Comparison of ENCODE assay signal across 9 cellular contexts in the genomic region with DNA sequence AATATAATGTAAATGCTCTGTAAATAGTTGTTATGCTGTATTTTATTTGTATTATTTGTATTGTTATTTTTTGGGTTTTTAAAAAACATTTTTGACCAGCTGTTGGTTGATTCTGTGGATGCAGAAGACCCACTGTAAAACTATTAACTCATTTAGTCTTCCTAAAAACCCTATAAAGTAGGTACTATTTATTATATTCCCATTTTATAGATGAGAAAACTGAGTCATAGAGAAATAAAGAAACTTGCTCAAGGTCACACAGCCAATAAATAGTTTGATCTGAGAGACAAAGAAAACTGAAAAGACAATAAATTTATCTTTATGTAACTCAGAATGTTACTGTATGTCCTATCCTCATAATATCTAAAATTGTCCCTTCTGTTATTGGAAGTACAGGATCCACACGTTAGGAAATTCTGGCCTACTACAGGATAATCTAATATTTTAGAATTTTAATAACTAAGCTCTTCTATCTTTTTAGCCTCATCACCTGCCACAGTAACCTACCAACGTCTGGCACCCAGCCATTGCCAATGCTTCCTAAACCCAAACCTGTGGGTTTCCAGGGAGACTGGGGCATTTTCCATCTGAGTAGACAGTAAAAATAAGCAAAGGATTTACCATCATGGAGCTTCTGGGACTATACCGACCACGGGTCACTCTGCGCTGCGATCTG. TPM values are rescaled to one million over a fixed set of nuclear protein-coding genes. Genes with fewer than 3 reads are reported as not detected.
DNase-seq lines count a peak whose midpoint lies in the region; ATAC-seq, FAIRE-seq and TF ChIP-seq lines count a peak whose summit lies in the region.
"Had no signal": no experiment of that assay in that cellular context is flagged by ENCODE, and none has a peak within 500 bp of the region (broad histone marks: within the 10 kb centered on the region; RNA-seq: fewer than 3 reads in every experiment).

No MANE protein-coding gene starts in this region.

- no peaks in the 10 kb centered on the region for H3K36me3 Mint-ChIP-seq in neural progenitor cell

- peak overlapping the region; percentile 88 for H3K4me3 Mint-ChIP-seq in neural progenitor cell

- peak overlapping the region; percentile 96 for H3K4me2 ChIP-seq in neural progenitor cell

- no peak overlapping the region for H3K9ac ChIP-seq in neural progenitor cell

- TF ChIP-seq CTCF in dorsolateral prefrontal cortex (IDR thresholded peaks at IDR 0.05 in 54 of 56, conservative IDR thresholded peaks at IDR 0.05 in 2 of 56; ENCODE audit: low read depth in 1 of 56, partially characterized antibody in 56 of 56): no peak
- TF ChIP-seq CTCF in neural progenitor cell (IDR thresholded peaks at IDR 0.05): no peak

- H3K4me3 ChIP-seq in dorsolateral prefrontal cortex (peak overlapping the region in 55 of 59 donors; percentile 28 to 77 (median 68)), neural progenitor cell (peak overlapping the region; percentile 77)
- H3K4me3 ChIP-seq: SJSA1 had no signal

- H3K27ac Mint-ChIP-seq in neural progenitor cell: peak overlapping the region; percentile 42

- DNase-seq in EL (peak; percentile 1), M059J (ENCODE audit: low read depth) (peak; percentile 56), dorsolateral prefrontal cortex (peak in 1 of 10 donors; percentile 56), neural progenitor cell (ENCODE audit: low spot score) (no peak), ecto neural progenitor cell (ENCODE audit: low spot score) (no peak), urothelium cell line (ENCODE audit: low spot score) (no peak)
- no peak for DNase-seq in effector CD4-positive, alpha-beta T cell

- peaks cover 8% of the 10 kb centered on the region for H3K4me1 ChIP-seq in neural progenitor cell

- intact Hi-C loops in dorsolateral prefrontal cortex (cut with DNase I): no loop called here

- H3F3A ChIP-seq in neural progenitor cell (ENCODE audit: low read depth): peaks cover 22% of the 10 kb centered on the region

- no peaks in the 10 kb centered on the region for H3K9me3 ChIP-seq in neural progenitor cell (ENCODE audit: low read depth)

- ATAC-seq in HG02623 (IDR thresholded peaks at IDR 0.05; ENCODE audit: unreplicated experiment): no peak

- peaks cover 4% of the 10 kb centered on the region for H3K9me3 Mint-ChIP-seq in neural progenitor cell

- no peak for FAIRE-seq in urothelium cell line (lab: Jason Lieb, UNC)

- H3K79me2 ChIP-seq in neural progenitor cell (ENCODE audit: low read depth): no peaks in the 10 kb centered on the region

- peaks cover 8% of the 10 kb centered on the region for H3K4me1 Mint-ChIP-seq in neural progenitor cell

- H3K27ac ChIP-seq in dorsolateral prefrontal cortex (peak overlapping the region in 10 of 59 donors; percentile 3 to 48 (median 28)), neural progenitor cell (no peak overlapping the region)
- H3K27ac ChIP-seq: SJSA1 had no signal

- H3K27me3 Mint-ChIP-seq in neural progenitor cell (ENCODE audit: insufficient read depth, low read depth): peaks cover 23% of the 10 kb centered on the region

- H3K36me3 ChIP-seq in neural progenitor cell: no peaks in the 10 kb centered on the region

- H3K27me3 ChIP-seq in dorsolateral prefrontal cortex (peaks cover 0 to 27% (median 0%) of the 10 kb centered on the region in 45 donors), neural progenitor cell (peaks cover 62% of the 10 kb centered on the region)

- no peak overlapping the region for H2AFZ ChIP-seq in neural progenitor cell (replicated peaks)

- H4K20me1 ChIP-seq in neural progenitor cell (ENCODE audit: low read depth): peaks cover 16% of the 10 kb centered on the region

RNA-seq across cellular contexts. Expression of gene MAP3K21, which starts 1.1 kb away (rescaled TPM):
- total RNA-seq in M059J (2014; rRNA removed; shearing (Covaris generic)): 3.6 and 7.9 TPM in 2 replicates
- total RNA-seq in dorsolateral prefrontal cortex: 10 to 100 TPM in 16 of 120 experiments, 1 to 10 TPM in 104; 4.0 to 12.8 (median 7.9) TPM
- 4.2 and 5.4 TPM in 2 replicates for total RNA-seq in neural progenitor cell (ENCODE audit: low replicate concordance)

RNA-seq across cellular contexts. Expression of gene PCNX2, which starts 30.9 kb away (rescaled TPM):
- 14.4 and 14.9 TPM in 2 replicates for total RNA-seq in M059J (2014; rRNA removed; shearing (Covaris generic))
- 100 to 1,000 TPM in 119 of 120 experiments, 10 to 100 TPM in 1; 85.7 to 219 (median 153) TPM for total RNA-seq in dorsolateral prefrontal cortex
- 26.2 and 30.8 TPM in 2 replicates for total RNA-seq in neural progenitor cell (ENCODE audit: low replicate concordance)

Comparison
In these comparisons a context has a peak if more than half of its experiments do, and no peak if none do; other contexts are left out.
1. DNase-seq: peak in EL (single experiment) and M059J (single experiment); none in neural progenitor cell (single experiment), ecto neural progenitor cell (single experiment), effector CD4-positive, alpha-beta T cell (single experiment) and urothelium cell line (single experiment).